In the genomic region with DNA sequence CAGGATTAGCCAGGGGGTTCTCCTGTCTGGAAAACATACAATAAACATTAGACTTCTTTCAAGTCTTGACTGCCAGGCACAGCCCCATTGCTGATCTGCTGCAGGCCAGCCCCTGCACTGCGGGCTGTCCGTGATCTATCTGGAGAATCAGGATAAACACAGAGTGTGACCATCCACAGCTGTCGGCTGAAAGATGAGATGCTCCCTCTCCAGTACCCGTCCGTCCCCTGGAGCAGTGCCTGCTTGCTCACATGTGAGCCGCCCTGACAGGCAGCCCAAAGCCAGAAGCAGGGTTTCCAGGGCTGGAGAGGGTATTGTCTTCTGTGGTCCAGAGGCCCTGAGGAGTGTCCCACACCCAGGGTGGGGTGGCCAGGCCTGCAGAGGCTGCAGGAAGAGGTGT, we compare ENCODE assay signal across 15 cellular contexts. TPM values are rescaled to one million over a fixed set of nuclear protein-coding genes. Genes with fewer than 3 reads are reported as not detected.
DNase-seq lines count a peak whose midpoint lies in the region; ATAC-seq and TF ChIP-seq lines count a peak whose summit lies in the region.
"Had no signal": no experiment of that assay in that cellular context is flagged by ENCODE, and none has a peak within 500 bp of the region (broad histone marks: within the 10 kb centered on the region; RNA-seq: fewer than 3 reads in every experiment).

No MANE protein-coding gene starts in this region.

- H3K4me3 Mint-ChIP-seq in activated CD8-positive, alpha-beta memory T cell treated with anti-CD3 and anti-CD28 coated beads, Interleukin-2, amount 10 ng/mL, durations not matched to agents 7 days and 5 days = no peak overlapping the region

- no peak for TF ChIP-seq POLR2A in spleen (IDR thresholded peaks at IDR 0.05)
- no peak for TF ChIP-seq POLR2A in upper lobe of left lung (IDR thresholded peaks at IDR 0.05)

- H3K4me1 Mint-ChIP-seq in activated CD8-positive, alpha-beta memory T cell treated with anti-CD3 and anti-CD28 coated beads, Interleukin-2, amount 10 ng/mL, durations not matched to agents 7 days and 5 days = peaks cover 28% of the 10 kb centered on the region

- H3K27ac ChIP-seq in hepatocyte (peak overlapping the region; percentile 56), spleen (no peak overlapping the region), upper lobe of left lung (no peak overlapping the region)

- H3K36me3 ChIP-seq in hepatocyte (replicated peaks; ENCODE audit: insufficient read depth, low read depth) = no peaks in the 10 kb centered on the region
- no peaks in the 10 kb centered on the region for H3K36me3 ChIP-seq in spleen
- H3K36me3 ChIP-seq in upper lobe of left lung = no peaks in the 10 kb centered on the region

- peaks cover 32% of the 10 kb centered on the region for H3K4me1 ChIP-seq in hepatocyte (ENCODE audit: insufficient read depth)
- peaks cover 0 to 36% (median 29%) of the 10 kb centered on the region in 6 donors for H3K4me1 ChIP-seq in spleen
- peaks cover 0 to 8% (median 0%) of the 10 kb centered on the region in 4 donors for H3K4me1 ChIP-seq in upper lobe of left lung

- no peak for DNase-seq in activated CD8-positive, alpha-beta memory T cell treated with anti-CD3 and anti-CD28 coated beads, Interleukin-2, amount 10 ng/mL, durations not matched to agents 7 days and 5 days
- no peak for DNase-seq in activated CD8-positive, alpha-beta memory T cell treated with anti-CD3 and anti-CD28 coated beads, Interleukin-2, amount 50 U/mL, for 48 hours
- peak; percentile 58 to 67 for DNase-seq in SHP77 (lab: John Stamatoyannopoulos, UW)
- peak; percentile 57 for DNase-seq in hepatocyte (ENCODE audit: low spot score)
- DNase-seq in spleen = peak; percentile 68
- no peak for DNase-seq in mesenteric fat pad (ENCODE audit: low spot score)
- no peak for DNase-seq in upper lobe of left lung
- DNase-seq in NCI-H2081 treated with DMSO at 0.1 percent for 48 hours (lab: John Stamatoyannopoulos, UW) = no peak
- DNase-seq: activated naive CD4-positive, alpha-beta T cell; AML-193; cerebellar nuclear complex; MM.1S; naive thymus-derived CD8-positive, alpha-beta T cell; stimulated activated CD4-positive, alpha-beta T cell treated with anti-CD3 and anti-CD28 coated beads, Interleukin-15, amount 100 ng/mL, for 24 hours; stimulated activated CD8-positive, alpha-beta memory T cell treated with anti-CD3 and anti-CD28 coated beads, Interleukin-4, amount 100 ng/mL, for 48 hours had no signal

- CTCF ChIA-PET in activated CD8-positive, alpha-beta memory T cell treated with anti-CD3 and anti-CD28 coated beads, Interleukin-2, amount 10 ng/mL, durations not matched to agents 7 days and 5 days (lab: Charles Lee) = interaction anchor here (0.8 to 2.9 kb wide), 2 partner anchors 9 to 13 kb away, joined by 3 to 11 read pairs; no protein-coding TSS in a partner anchor

- H3K79me2 ChIP-seq in hepatocyte = no peaks in the 10 kb centered on the region

- H3K27ac Mint-ChIP-seq in activated CD8-positive, alpha-beta memory T cell treated with anti-CD3 and anti-CD28 coated beads, Interleukin-2, amount 10 ng/mL, durations not matched to agents 7 days and 5 days = peak overlapping the region; percentile 14

- no peak overlapping the region for H3K4me2 ChIP-seq in hepatocyte

- no peaks in the 10 kb centered on the region for H3K27me3 Mint-ChIP-seq in activated CD8-positive, alpha-beta memory T cell treated with anti-CD3 and anti-CD28 coated beads, Interleukin-2, amount 10 ng/mL, durations not matched to agents 7 days and 5 days
- H3K27me3 Mint-ChIP-seq: naive thymus-derived CD8-positive, alpha-beta T cell had no signal

- no peak overlapping the region for H2AFZ ChIP-seq in hepatocyte

- intact Hi-C loops in spleen (cut with DNase I; ENCODE audit: low total_unique reads) = no loop called here

- H3K9me3 ChIP-seq in hepatocyte (ENCODE audit: low read depth) (no peaks in the 10 kb centered on the region), spleen (no peaks in the 10 kb centered on the region), upper lobe of left lung (no peaks in the 10 kb centered on the region)

- no peaks in the 10 kb centered on the region for H3K36me3 Mint-ChIP-seq in activated CD8-positive, alpha-beta memory T cell treated with anti-CD3 and anti-CD28 coated beads, Interleukin-2, amount 10 ng/mL, durations not matched to agents 7 days and 5 days
- H3K36me3 Mint-ChIP-seq: naive thymus-derived CD8-positive, alpha-beta T cell had no signal

- TF ChIP-seq CTCF in hepatocyte (IDR thresholded peaks at IDR 0.05; ENCODE audit: poor library complexity) (no peak), spleen (IDR thresholded peaks at IDR 0.05 in 8 of 11, conservative IDR thresholded peaks at IDR 0.05 in 3 of 11) (no peak), upper lobe of left lung (IDR thresholded peaks at IDR 0.05) (no peak)

- WGBS in hepatocyte (ENCODE audit: low lambda C conversion rate, missing lambda C conversion rate) = 31% methylated on average over 6 of the region's 6 CpGs
- 82 to 95% (median 92%) methylated on average over 6 of the region's 6 CpGs for WGBS in spleen, 5 donors
- WGBS in upper lobe of left lung, 2 donors = 78 to 80% methylated on average over 4 to 5 of the region's 6 CpGs

- no peaks in the 10 kb centered on the region for H3K27me3 ChIP-seq in hepatocyte
- no peaks in the 10 kb centered on the region for H3K27me3 ChIP-seq in spleen (replicated peaks in 1 of 7)
- H3K27me3 ChIP-seq in upper lobe of left lung = no peaks in the 10 kb centered on the region

- ATAC-seq in activated CD8-positive, alpha-beta memory T cell treated with anti-CD3 and anti-CD28 coated beads, Interleukin-2, amount 10 ng/mL, durations not matched to agents 7 days and 5 days = no peak
- ATAC-seq in upper lobe of left lung (ENCODE audit: low FRiP score in 2 of 2) = no peak
- ATAC-seq: naive thymus-derived CD8-positive, alpha-beta T cell had no signal

- no peaks in the 10 kb centered on the region for H3K9me2 ChIP-seq in hepatocyte (replicated peaks; ENCODE audit: insufficient read depth)

- H3K9me3 Mint-ChIP-seq in activated CD8-positive, alpha-beta memory T cell treated with anti-CD3 and anti-CD28 coated beads, Interleukin-2, amount 10 ng/mL, durations not matched to agents 7 days and 5 days (ENCODE audit: low read depth) = no peaks in the 10 kb centered on the region
- H3K9me3 Mint-ChIP-seq: naive thymus-derived CD8-positive, alpha-beta T cell had no signal

- H4K20me1 ChIP-seq in hepatocyte (ENCODE audit: insufficient read depth, poor library complexity, severe bottlenecking) = no peaks in the 10 kb centered on the region

- H3K4me3 ChIP-seq in hepatocyte = no peak overlapping the region
- H3K4me3 ChIP-seq in spleen = no peak overlapping the region
- H3K4me3 ChIP-seq in upper lobe of left lung = no peak overlapping the region

- no peak for TF ChIP-seq EP300 in upper lobe of left lung (IDR thresholded peaks at IDR 0.05)

RNA-seq across cellular contexts. Expression of gene FOSL2, which starts 46.1 kb away (rescaled TPM):
- total RNA-seq in activated CD8-positive, alpha-beta memory T cell treated with anti-CD3 and anti-CD28 coated beads, Interleukin-2, amount 10 ng/mL, durations not matched to agents 7 days and 5 days = 10 to 100 TPM; 56.2 to 75.7 TPM
- 148 and 164 TPM in 2 replicates for total RNA-seq in hepatocyte
- polyA plus RNA-seq in hepatocyte = 84.0 and 91.1 TPM in 2 replicates
- 100 to 1,000 TPM in 3 of 7 donors, 10 to 100 TPM in 4; 53.0 to 134 (median 97.1) TPM for total RNA-seq in spleen
- polyA plus RNA-seq in spleen = 10 to 100 TPM in 1 of 3 donors, 1 to 10 TPM in 2; 3.2 to 14.8 (median 4.7) TPM
- total RNA-seq in mesenteric fat pad = 259 TPM
- 100 to 1,000 TPM in 3 of 6 donors, 10 to 100 TPM in 3; 71.0 to 137 (median 91.0) TPM for total RNA-seq in upper lobe of left lung

Comparison
In these comparisons a context has a peak if more than half of its experiments do, and no peak if none do; other contexts are left out.
1. DNase-seq: peak in SHP77 (2 of 2), hepatocyte (single experiment) and spleen (single experiment); none in activated CD8-positive, alpha-beta memory T cell treated with anti-CD3 and anti-CD28 coated beads, Interleukin-2, amount 10 ng/mL, durations not matched to agents 7 days and 5 days (single experiment), activated CD8-positive, alpha-beta memory T cell treated with anti-CD3 and anti-CD28 coated beads, Interleukin-2, amount 50 U/mL, for 48 hours (single experiment), mesenteric fat pad (single experiment), upper lobe of left lung (0 of 2) and NCI-H2081 treated with DMSO at 0.1 percent for 48 hours (single experiment).